ENCODE assay signal across 17 cellular contexts in the genomic region with DNA sequence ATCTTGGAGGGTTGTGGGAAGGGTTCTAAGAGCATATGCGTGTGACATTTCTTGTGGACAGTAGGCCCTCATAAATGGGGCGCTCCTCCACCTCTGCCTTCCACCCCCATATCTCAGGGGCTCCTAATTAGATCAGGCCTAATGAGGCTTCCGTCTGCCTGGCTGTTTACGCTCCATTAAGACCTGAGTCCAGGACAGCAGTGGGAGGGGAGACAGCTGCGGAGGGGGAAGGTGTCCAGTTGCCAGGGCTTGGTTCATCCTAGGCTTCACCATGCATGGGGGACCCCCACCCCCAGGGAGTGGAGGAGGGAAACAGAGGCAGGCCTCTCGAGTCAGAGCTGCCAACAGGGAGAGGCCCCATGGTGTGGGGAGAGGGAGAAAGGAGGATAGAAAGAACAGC. TPM values are rescaled to one million over a fixed set of nuclear protein-coding genes. Genes with fewer than 3 reads are reported as not detected.
DNase-seq lines count a peak whose midpoint lies in the region; TF ChIP-seq lines count a peak whose summit lies in the region.
"Had no signal": no experiment of that assay in that cellular context is flagged by ENCODE, and none has a peak within 500 bp of the region (broad histone marks: within the 10 kb centered on the region; RNA-seq: fewer than 3 reads in every experiment).

No MANE protein-coding gene starts in this region.

- no peaks in the 10 kb centered on the region for H3K36me3 ChIP-seq in HEK293 (ENCODE audit: control insufficient read depth in 2 of 2, insufficient read depth in 1 of 2, low read length in 2 of 2)
- no peaks in the 10 kb centered on the region for H3K36me3 ChIP-seq in adrenal gland (replicated peaks in 1 of 2)

- peak; percentile 30 for DNase-seq in NCI-H69 (lab: John Stamatoyannopoulos, UW)
- peak; percentile 65 for DNase-seq in left kidney (ENCODE audit: low read depth, low spot score)
- no peak for DNase-seq in nephron progenitor cell
- no peak for DNase-seq in adrenal gland
- no peak for DNase-seq in lower leg skin (ENCODE audit: low spot score in 2 of 2)
- DNase-seq: C1 segment of cervical spinal cord; Calu3; CD4-positive, alpha-beta memory T cell; COR-L47; DMS53; DMS79 treated with DMSO at 0.1 percent for 48 hours; GF-D8; GOT3; H7; HCEC 1CT had no signal

- H3K9me3 Mint-ChIP-seq in nephron progenitor cell: no peaks in the 10 kb centered on the region

- intact Hi-C loops in adrenal gland (cut with DNase I) (no loop called here), lower leg skin (cut with DNase I; ENCODE audit: low total_unique reads) (no loop called here)

- CTCF ChIA-PET in HEK293 (lab: Yijun Ruan, JAX): interaction anchor here (0.9 to 6.0 kb wide), 6 partner anchors 8 to 180 kb away, joined by 3 to 57 read pairs (median 10); partner anchors contain the start of gene LINGO1

- 78 to 86% (median 81%) methylated on average over 6 of the region's 6 CpGs for WGBS in adrenal gland, 4 donors
- WGBS in lower leg skin, 2 donors: 88 to 96% methylated on average over 6 of the region's 6 CpGs

- H3K27ac Mint-ChIP-seq in nephron progenitor cell: no peak overlapping the region
- H3K27ac Mint-ChIP-seq: CD4-positive, alpha-beta memory T cell had no signal

- H3K9me3 ChIP-seq in HEK293 (ENCODE audit: control insufficient read depth, insufficient read depth, low read depth, low read length) (no peaks in the 10 kb centered on the region), adrenal gland (replicated peaks in 1 of 3) (no peaks in the 10 kb centered on the region)

- H3K4me3 Mint-ChIP-seq in nephron progenitor cell: no peak overlapping the region
- H3K4me3 Mint-ChIP-seq: CD4-positive, alpha-beta memory T cell had no signal

- TF ChIP-seq POLR2A in adrenal gland (IDR thresholded peaks at IDR 0.05): no peak
- no peak for TF ChIP-seq POLR2A in lower leg skin (IDR thresholded peaks at IDR 0.05)

- no peak overlapping the region for H3K4me3 ChIP-seq in HEK293 (ENCODE audit: low read depth, low read length)
- no peak overlapping the region for H3K4me3 ChIP-seq in adrenal gland
- no peak overlapping the region for H3K4me3 ChIP-seq in lower leg skin (ENCODE audit: low read depth, poor library complexity, severe bottlenecking)

- no peak for TF ChIP-seq CTCF in HEK293 (tag by site-specific recombination; IDR thresholded peaks at IDR 0.05)
- TF ChIP-seq CTCF in nephron progenitor cell (IDR thresholded peaks at IDR 0.05): no peak
- TF ChIP-seq CTCF in adrenal gland (IDR thresholded peaks at IDR 0.05): no peak
- TF ChIP-seq CTCF in lower leg skin (IDR thresholded peaks at IDR 0.05): no peak

- no peaks in the 10 kb centered on the region for H3K36me3 Mint-ChIP-seq in nephron progenitor cell (ENCODE audit: low read depth)
- H3K36me3 Mint-ChIP-seq: CD4-positive, alpha-beta memory T cell had no signal

- H3K4me1 Mint-ChIP-seq in nephron progenitor cell: peaks cover 54% of the 10 kb centered on the region
- H3K4me1 Mint-ChIP-seq: CD4-positive, alpha-beta memory T cell had no signal

- H3K27me3 ChIP-seq in adrenal gland: no peaks in the 10 kb centered on the region

- H3K27ac ChIP-seq in HEK293 (ENCODE audit: extremely low read depth, low read depth, low read length) (no peak overlapping the region), adrenal gland (no peak overlapping the region)

- H3K4me1 ChIP-seq in HEK293 (ENCODE audit: control insufficient read depth, insufficient read depth, low read length) (no peaks in the 10 kb centered on the region), adrenal gland (replicated peaks in 1 of 2) (no peaks in the 10 kb centered on the region)

- POLR2A ChIA-PET in HEK293 (lab: Yijun Ruan, JAX): no interaction called here

- H3K27me3 Mint-ChIP-seq in nephron progenitor cell (ENCODE audit: low read depth, poor library complexity): peaks cover 36% of the 10 kb centered on the region

TF ChIP-seq in HEK293, 187 proteins besides CTCF, POLR2A, EP300 and RAD21:
- TF ChIP-seq ZNF341 (tag by site-specific recombination; IDR thresholded peaks at IDR 0.05; ENCODE audit: low read depth): peak; percentile 57
- TF ChIP-seq ZNF302 (tag by site-specific recombination; IDR thresholded peaks at IDR 0.05; ENCODE audit: low read depth): no peak

RNA-seq across cellular contexts. Expression of gene LINGO1, which starts 9.3 kb away (rescaled TPM):
- total RNA-seq in adrenal gland (1 to 10 TPM in 3 of 8 donors, under 1 TPM in 3, not detected in 2; 0.21 to 2.7 (median 0.96) TPM), lower leg skin (1 to 10 TPM in 2 of 4 donors, under 1 TPM in 2; 0.42 to 4.4 (median 1.5) TPM)
- polyA plus RNA-seq in adrenal gland: 1 to 10 TPM in 2 of 3 donors, under 1 TPM in 1; 0.37 to 1.7 (median 1.4) TPM
- total RNA-seq: Calu3; CD4-positive, alpha-beta memory T cell had no signal
- polyA plus RNA-seq: BJ; CD4-positive, alpha-beta memory T cell had no signal

Comparison
In these comparisons a context has a peak if more than half of its experiments do, and no peak if none do; other contexts are left out.
1. DNase-seq: peak in NCI-H69 (single experiment) and left kidney (single experiment); none in nephron progenitor cell (single experiment), adrenal gland (0 of 7) and lower leg skin (0 of 2).